In genomic region chr14:39102265-39102968, GRCh38 we compare ENCODE assay signal across 8 cellular contexts. TPM values are rescaled to one million over a fixed set of nuclear protein-coding genes. Genes with fewer than 3 reads are reported as not detected.
DNase-seq lines count a peak whose midpoint lies in the region; ATAC-seq and TF ChIP-seq lines count a peak whose summit lies in the region.

No MANE protein-coding gene starts in this region.

- peak overlapping the region; percentile 92 for H3K27ac Mint-ChIP-seq in activated naive CD8-positive, alpha-beta T cell

- peak overlapping the region; percentile 92 for H3K4me3 Mint-ChIP-seq in activated naive CD8-positive, alpha-beta T cell

- H3K27ac ChIP-seq in KMS-11, result peak overlapping the region; percentile 42; the same call in 1 of the 2 replicates

- H4K20me1 ChIP-seq in KMS-11 (ENCODE audit: insufficient read depth), result no peaks in the 10 kb centered on the region

- H3K27me3 ChIP-seq in KMS-11 (ENCODE audit: insufficient read depth, low read depth), result no peaks in the 10 kb centered on the region

- H3K4me1 Mint-ChIP-seq in activated naive CD8-positive, alpha-beta T cell (ENCODE audit: low read depth), result peaks cover 45% of the 10 kb centered on the region

- H3K36me3 Mint-ChIP-seq in activated naive CD8-positive, alpha-beta T cell, result peaks cover 2% of the 10 kb centered on the region

- ATAC-seq in GM21717 (IDR thresholded peaks at IDR 0.05; ENCODE audit: unreplicated experiment), result peak; percentile 22
- ATAC-seq in left cardiac atrium, result peak; percentile 45 to 71

- TF ChIP-seq CTCF in KMS-11 (conservative IDR thresholded peaks at IDR 0.05; ENCODE audit: low read depth, low read length), result no peak

- DNase-seq in NCI-H2107 treated with DMSO at 0.1 percent for 48 hours (lab: John Stamatoyannopoulos, UW; ENCODE audit: unreplicated experiment), result peak; percentile 37
- DNase-seq in NCI-H2107 (lab: John Stamatoyannopoulos, UW), result no peak
- no peak for DNase-seq in left cardiac atrium
- DNase-seq in posterior cingulate gyrus, result peak in 7 of 10 donors; percentile 11 to 88 (median 16)
- DNase-seq in ecto neural progenitor cell (ENCODE audit: low spot score), result no peak

- peak overlapping the region; percentile 10; the same call in 1 of the 2 replicates for H3K4me2 ChIP-seq in KMS-11

- H2AFZ ChIP-seq in KMS-11 (ENCODE audit: low read depth), result peak overlapping the region; percentile 69; the same call in 1 of the 2 replicates

- intact Hi-C loops in left cardiac atrium (cut with DNase I) (loop anchor here (10.0 kb wide), 3 partner anchors 62 to 332 kb away; partner anchors contain the start of gene FBXO33 (in 1 of the 2)), posterior cingulate gyrus (cut with DNase I) (loop anchor here (5.0 kb wide), 1 partner anchor 330 kb away; the partner anchor contains the start of gene FBXO33)

- no peaks in the 10 kb centered on the region for H3K36me3 ChIP-seq in KMS-11 (ENCODE audit: insufficient read depth)

- H3K4me3 ChIP-seq in KMS-11 (IDR thresholded peaks at IDR 0.05; ENCODE audit: insufficient read depth, low read depth, low read length), result no peak overlapping the region

- H3K79me2 ChIP-seq in KMS-11 (ENCODE audit: insufficient read depth, low read depth), result 0 out of 2 replicates have a peak, but pooled peaks cover 4% of the 10 kb centered on the region

- H3K4me1 ChIP-seq in KMS-11 (ENCODE audit: low read depth, poor library complexity, severe bottlenecking), result peaks cover 10% of the 10 kb centered on the region

- no peaks in the 10 kb centered on the region for H3K9me3 Mint-ChIP-seq in activated naive CD8-positive, alpha-beta T cell (ENCODE audit: low read depth)

- H3K27me3 Mint-ChIP-seq in activated naive CD8-positive, alpha-beta T cell, result no peaks in the 10 kb centered on the region

- peak overlapping the region; percentile 76; the same call in 1 of the 2 replicates for H3K9ac ChIP-seq in KMS-11

RNA-seq across cellular contexts. Expression of gene SEC23A, which starts 0.6 kb away (rescaled TPM):
- total RNA-seq in left cardiac atrium, result 100 to 1,000 TPM in 1 of 2 donors, 10 to 100 TPM in 1; 87.1 to 140 TPM

RNA-seq across cellular contexts. Expression of gene GEMIN2, which starts 11.7 kb away (rescaled TPM):
- total RNA-seq in left cardiac atrium, result 1 to 10 TPM; 5.4 to 9.1 TPM

Comparison
In these comparisons a context has a peak if more than half of its experiments do, and no peak if none do; other contexts are left out.
1. DNase-seq: peak in NCI-H2107 treated with DMSO at 0.1 percent for 48 hours (single experiment) and posterior cingulate gyrus (7 of 10); none in NCI-H2107 (single experiment), left cardiac atrium (single experiment) and ecto neural progenitor cell (single experiment).